22 cellular contexts compared by ENCODE assay signal in genomic region chr10:122669842-122670241, GRCh38. TPM values are rescaled to one million over a fixed set of nuclear protein-coding genes. Genes with fewer than 3 reads are reported as not detected.
DNase-seq lines count a peak whose midpoint lies in the region; ATAC-seq and TF ChIP-seq lines count a peak whose summit lies in the region.
"Had no signal": no experiment of that assay in that cellular context is flagged by ENCODE, and none has a peak within 500 bp of the region (broad histone marks: within the 10 kb centered on the region; RNA-seq: fewer than 3 reads in every experiment).

No MANE protein-coding gene starts in this region.

- H3K36me3 ChIP-seq in OCI-LY3 (replicated peaks; ENCODE audit: low read depth, low read length) = no peaks in the 10 kb centered on the region
- no peaks in the 10 kb centered on the region for H3K36me3 ChIP-seq in endodermal cell (ENCODE audit: control insufficient read depth, insufficient read depth, low read length)
- no peaks in the 10 kb centered on the region for H3K36me3 ChIP-seq in neural progenitor cell
- no peaks in the 10 kb centered on the region for H3K36me3 ChIP-seq in Caco-2 (ENCODE audit: control insufficient read depth, insufficient read depth, low read length)
- H3K36me3 ChIP-seq: SJSA1 had no signal

- H3K79me2 ChIP-seq in OCI-LY3 (ENCODE audit: low read length) = no peaks in the 10 kb centered on the region
- no peaks in the 10 kb centered on the region for H3K79me2 ChIP-seq in neural progenitor cell (ENCODE audit: low read depth)

- peaks cover 19% of the 10 kb centered on the region for H3K27me3 Mint-ChIP-seq in activated CD8-positive, alpha-beta memory T cell treated with anti-CD3 and anti-CD28 coated beads, Interleukin-2, amount 10 ng/mL, durations not matched to agents 7 days and 5 days
- H3K27me3 Mint-ChIP-seq in endodermal cell (ENCODE audit: insufficient read depth) (peaks cover 65% of the 10 kb centered on the region), neural progenitor cell (ENCODE audit: insufficient read depth, low read depth) (peaks cover 5% of the 10 kb centered on the region), Caco-2 (ENCODE audit: insufficient read depth, unreplicated experiment) (peaks cover 27% of the 10 kb centered on the region)
- H3K27me3 Mint-ChIP-seq: IgD-negative memory B cell had no signal

- TF ChIP-seq CTCF in OCI-LY3 (IDR thresholded peaks at IDR 0.05; ENCODE audit: low read depth, low read length) = 0 out of 2 replicates have a peak, but pooled peaks have one; percentile 4
- peak; percentile 63 for TF ChIP-seq CTCF in endodermal cell (conservative IDR thresholded peaks at IDR 0.05)
- peak; percentile 31 for TF ChIP-seq CTCF in neural progenitor cell (IDR thresholded peaks at IDR 0.05)
- no peak for TF ChIP-seq CTCF in Caco-2 (IDR thresholded peaks at IDR 0.05; ENCODE audit: insufficient read depth in 1 of 2, low read depth in 1 of 2, low read length in 1 of 2, severe bottlenecking in 1 of 2, unreplicated experiment in 1 of 2)

- no peak overlapping the region for H3K27ac Mint-ChIP-seq in activated CD8-positive, alpha-beta memory T cell treated with anti-CD3 and anti-CD28 coated beads, Interleukin-2, amount 10 ng/mL, durations not matched to agents 7 days and 5 days
- no peak overlapping the region for H3K27ac Mint-ChIP-seq in endodermal cell
- H3K27ac Mint-ChIP-seq in neural progenitor cell = no peak overlapping the region
- H3K27ac Mint-ChIP-seq in Caco-2 (ENCODE audit: unreplicated experiment) = no peak overlapping the region
- H3K27ac Mint-ChIP-seq: CD4-positive, alpha-beta T cell; IgD-negative memory B cell had no signal

- no peaks in the 10 kb centered on the region for H3F3A ChIP-seq in neural progenitor cell (ENCODE audit: low read depth)

- ATAC-seq in activated CD8-positive, alpha-beta memory T cell treated with anti-CD3 and anti-CD28 coated beads, Interleukin-2, amount 10 ng/mL, durations not matched to agents 7 days and 5 days = no peak

- H3K27ac ChIP-seq in OCI-LY3 (ENCODE audit: low read length) (no peak overlapping the region), endodermal cell (ENCODE audit: low read depth, low read length) (no peak overlapping the region), neural progenitor cell (no peak overlapping the region)
- H3K27ac ChIP-seq: SJSA1 had no signal

- no peaks in the 10 kb centered on the region for H3K9me3 Mint-ChIP-seq in activated CD8-positive, alpha-beta memory T cell treated with anti-CD3 and anti-CD28 coated beads, Interleukin-2, amount 10 ng/mL, durations not matched to agents 7 days and 5 days (ENCODE audit: low read depth)
- no peaks in the 10 kb centered on the region for H3K9me3 Mint-ChIP-seq in endodermal cell
- no peaks in the 10 kb centered on the region for H3K9me3 Mint-ChIP-seq in neural progenitor cell
- no peaks in the 10 kb centered on the region for H3K9me3 Mint-ChIP-seq in Caco-2 (ENCODE audit: unreplicated experiment)
- H3K9me3 Mint-ChIP-seq: CD4-positive, alpha-beta T cell; IgD-negative memory B cell had no signal

- H2AFZ ChIP-seq in OCI-LY3 (ENCODE audit: low read depth, low read length) (no peak overlapping the region), neural progenitor cell (replicated peaks) (peak overlapping the region; percentile 26)

- H3K4me2 ChIP-seq in OCI-LY3 (ENCODE audit: low read length) (no peak overlapping the region), neural progenitor cell (no peak overlapping the region)

- no TSS peak for BruUV-seq in Caco-2 (replicated peaks; lab: Mats Ljungman, UMichigan)

- POLR2A ChIA-PET in Caco-2 (lab: Charles Lee) = no interaction called here

- H3K9ac ChIP-seq in OCI-LY3 (ENCODE audit: low read length) = no peak overlapping the region
- H3K9ac ChIP-seq in endodermal cell (ENCODE audit: extremely low read depth, low read length, poor library complexity, severe bottlenecking) = no peak overlapping the region
- no peak overlapping the region for H3K9ac ChIP-seq in neural progenitor cell

- H4K20me1 ChIP-seq in OCI-LY3 (ENCODE audit: insufficient read depth, low read length) = no peaks in the 10 kb centered on the region
- H4K20me1 ChIP-seq in neural progenitor cell (ENCODE audit: low read depth) = no peaks in the 10 kb centered on the region

- no peaks in the 10 kb centered on the region for H3K4me1 ChIP-seq in OCI-LY3 (ENCODE audit: low read length)
- H3K4me1 ChIP-seq in endodermal cell (ENCODE audit: control insufficient read depth, insufficient read depth, low read length) = peaks cover 31% of the 10 kb centered on the region
- H3K4me1 ChIP-seq in neural progenitor cell = no peaks in the 10 kb centered on the region
- H3K4me1 ChIP-seq in Caco-2 = no peaks in the 10 kb centered on the region
- H3K4me1 ChIP-seq: SJSA1 had no signal

- no peak overlapping the region for H3K4me3 Mint-ChIP-seq in activated CD8-positive, alpha-beta memory T cell treated with anti-CD3 and anti-CD28 coated beads, Interleukin-2, amount 10 ng/mL, durations not matched to agents 7 days and 5 days
- H3K4me3 Mint-ChIP-seq in endodermal cell = no peak overlapping the region
- no peak overlapping the region for H3K4me3 Mint-ChIP-seq in neural progenitor cell
- no peak overlapping the region for H3K4me3 Mint-ChIP-seq in Caco-2 (ENCODE audit: unreplicated experiment)
- H3K4me3 Mint-ChIP-seq: CD4-positive, alpha-beta T cell; IgD-negative memory B cell had no signal

- intact Hi-C loops in Caco-2 (cut with micrococcal nuclease; ENCODE audit: unreplicated experiment) = no loop called here

- peak; percentile 30 for DNase-seq in activated CD8-positive, alpha-beta memory T cell treated with anti-CD3 and anti-CD28 coated beads, Interleukin-2, amount 10 ng/mL, durations not matched to agents 7 days and 5 days
- DNase-seq in activated CD8-positive, alpha-beta memory T cell treated with anti-CD3 and anti-CD28 coated beads for 24 hours = no peak
- DNase-seq in endodermal cell = peak; percentile 76
- peak; percentile 28 for DNase-seq in neural progenitor cell (ENCODE audit: low spot score)
- DNase-seq in Caco-2 = no peak
- DNase-seq in germinal center (ENCODE audit: low spot score) = no peak
- no peak for DNase-seq in effector CD8-positive, alpha-beta T cell (lab: John Stamatoyannopoulos, UW)
- DNase-seq: CD4-positive, alpha-beta T cell; DMS153; EL; HCEC 1CT; NCI-H1105 treated with DMSO at 0.1 percent for 48 hours; NCI-H1694 treated with DMSO at 0.1 percent for 48 hours; NCI-H2227 treated with DMSO at 0.1 percent for 48 hours; NCI-H510A treated with DMSO at 0.1 percent for 48 hours; NCI-H774 had no signal

- H3K4me3 ChIP-seq in OCI-LY3 (ENCODE audit: low read length) (no peak overlapping the region), endodermal cell (ENCODE audit: low read length) (peak overlapping the region; percentile 39), neural progenitor cell (no peak overlapping the region), Caco-2 (ENCODE audit: low read depth, low read length) (no peak overlapping the region)
- H3K4me3 ChIP-seq: SJSA1 had no signal

- WGBS in endodermal cell (ENCODE audit: insufficient coverage in 1 of 2, insufficient read length in 1 of 2), 2 experiments = 70% methylated on average over 2 of the region's 2 CpGs; no CpG with 5 or more reads in 1 of the 2 experiments

- H3K27me3 ChIP-seq in OCI-LY3 (ENCODE audit: low read depth, low read length) (no peaks in the 10 kb centered on the region), endodermal cell (ENCODE audit: control insufficient read depth, insufficient read depth, low read length, poor library complexity, severe bottlenecking) (peaks cover 54% of the 10 kb centered on the region), neural progenitor cell (no peaks in the 10 kb centered on the region), Caco-2 (replicated peaks; ENCODE audit: control insufficient read depth, insufficient read depth, low read length) (no peaks in the 10 kb centered on the region; the same call in none of the 2 replicates)
- H3K27me3 ChIP-seq: SJSA1 had no signal

- no peaks in the 10 kb centered on the region for H3K9me3 ChIP-seq in OCI-LY3 (ENCODE audit: insufficient read depth, low read length)
- no peaks in the 10 kb centered on the region for H3K9me3 ChIP-seq in endodermal cell (ENCODE audit: control insufficient read depth, low read length)
- no peaks in the 10 kb centered on the region for H3K9me3 ChIP-seq in neural progenitor cell (ENCODE audit: low read depth)
- H3K9me3 ChIP-seq in Caco-2 = no peaks in the 10 kb centered on the region
- H3K9me3 ChIP-seq: SJSA1 had no signal

- CTCF ChIA-PET in activated CD8-positive, alpha-beta memory T cell treated with anti-CD3 and anti-CD28 coated beads, Interleukin-2, amount 10 ng/mL, durations not matched to agents 7 days and 5 days (lab: Charles Lee) = no interaction called here
- CTCF ChIA-PET in Caco-2 (lab: Charles Lee) = no interaction called here

- no peaks in the 10 kb centered on the region for H3K36me3 Mint-ChIP-seq in activated CD8-positive, alpha-beta memory T cell treated with anti-CD3 and anti-CD28 coated beads, Interleukin-2, amount 10 ng/mL, durations not matched to agents 7 days and 5 days
- H3K36me3 Mint-ChIP-seq in endodermal cell (ENCODE audit: low read depth) (no peaks in the 10 kb centered on the region), neural progenitor cell (no peaks in the 10 kb centered on the region), Caco-2 (ENCODE audit: insufficient read depth, unreplicated experiment) (no peaks in the 10 kb centered on the region)
- H3K36me3 Mint-ChIP-seq: IgD-negative memory B cell had no signal

- H3K4me1 Mint-ChIP-seq in activated CD8-positive, alpha-beta memory T cell treated with anti-CD3 and anti-CD28 coated beads, Interleukin-2, amount 10 ng/mL, durations not matched to agents 7 days and 5 days = no peaks in the 10 kb centered on the region
- H3K4me1 Mint-ChIP-seq in endodermal cell = peaks cover 30% of the 10 kb centered on the region
- no peaks in the 10 kb centered on the region for H3K4me1 Mint-ChIP-seq in neural progenitor cell
- H3K4me1 Mint-ChIP-seq in Caco-2 (ENCODE audit: low read depth, unreplicated experiment) = no peaks in the 10 kb centered on the region
- H3K4me1 Mint-ChIP-seq: IgD-negative memory B cell had no signal

RNA-seq across cellular contexts. Expression of gene C10orf120, which starts 29.8 kb away (rescaled TPM):
- total RNA-seq in activated CD8-positive, alpha-beta memory T cell treated with anti-CD3 and anti-CD28 coated beads, Interleukin-2, amount 10 ng/mL, durations not matched to agents 7 days and 5 days = not detected
- total RNA-seq in endodermal cell (not detected), neural progenitor cell (ENCODE audit: low replicate concordance) (not detected in 2 replicates), Caco-2 (2022) (not detected in 2 replicates)
- polyA plus RNA-seq in endodermal cell (2013, experiment 1 of 2) = not detected
- not detected for polyA plus RNA-seq in endodermal cell (2013, experiment 2 of 2)
- total RNA-seq: A172; CD4-positive, alpha-beta T cell; LHCN-M2; SJSA1 had no signal
- polyA plus RNA-seq: BJ, IgD-negative memory B cell had no signal

Comparison
In these comparisons a context has a peak if more than half of its experiments do, and no peak if none do; other contexts are left out.
1. DNase-seq: peak in activated CD8-positive, alpha-beta memory T cell treated with anti-CD3 and anti-CD28 coated beads, Interleukin-2, amount 10 ng/mL, durations not matched to agents 7 days and 5 days (single experiment), endodermal cell (single experiment) and neural progenitor cell (single experiment); none in activated CD8-positive, alpha-beta memory T cell treated with anti-CD3 and anti-CD28 coated beads for 24 hours (single experiment), Caco-2 (0 of 2), germinal center (single experiment) and effector CD8-positive, alpha-beta T cell (single experiment).
2. CTCF ChIP-seq: peak in OCI-LY3 (single experiment), endodermal cell (single experiment) and neural progenitor cell (single experiment); none in Caco-2 (0 of 2).